ENCODE assay signal across 2 cellular contexts in the genomic region with DNA sequence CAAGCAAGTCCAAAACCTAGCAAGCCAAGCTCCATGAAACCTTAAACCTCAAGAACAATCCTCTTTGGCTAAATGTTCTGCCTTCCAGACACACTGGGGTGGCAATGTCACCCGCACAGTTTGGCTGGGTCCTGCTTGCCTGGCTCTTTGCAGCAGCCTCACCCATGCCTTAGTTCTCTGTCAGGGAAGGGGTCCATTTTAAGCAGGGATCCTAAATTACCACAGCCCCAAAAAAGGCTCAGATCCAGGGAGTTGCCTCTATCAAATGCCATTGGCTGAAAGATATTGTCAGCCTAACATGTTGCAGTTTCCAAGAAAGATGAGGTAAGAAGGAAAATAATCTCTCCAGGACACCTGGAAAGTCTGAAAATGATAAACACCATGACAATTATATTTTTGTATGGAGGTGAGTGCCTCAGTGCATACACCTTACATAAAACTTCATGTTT.
A peak's percentile ranks its signal among the peaks of the same experiment; 100 is the strongest.
TF ChIP-seq lines count a peak whose summit lies in the region.

No MANE protein-coding gene starts in this region.

TF ChIP-seq in GM23338, 12 proteins besides CTCF, POLR2A, EP300 and RAD21 (continues in another document):
- TF ChIP-seq, protein P1, sequence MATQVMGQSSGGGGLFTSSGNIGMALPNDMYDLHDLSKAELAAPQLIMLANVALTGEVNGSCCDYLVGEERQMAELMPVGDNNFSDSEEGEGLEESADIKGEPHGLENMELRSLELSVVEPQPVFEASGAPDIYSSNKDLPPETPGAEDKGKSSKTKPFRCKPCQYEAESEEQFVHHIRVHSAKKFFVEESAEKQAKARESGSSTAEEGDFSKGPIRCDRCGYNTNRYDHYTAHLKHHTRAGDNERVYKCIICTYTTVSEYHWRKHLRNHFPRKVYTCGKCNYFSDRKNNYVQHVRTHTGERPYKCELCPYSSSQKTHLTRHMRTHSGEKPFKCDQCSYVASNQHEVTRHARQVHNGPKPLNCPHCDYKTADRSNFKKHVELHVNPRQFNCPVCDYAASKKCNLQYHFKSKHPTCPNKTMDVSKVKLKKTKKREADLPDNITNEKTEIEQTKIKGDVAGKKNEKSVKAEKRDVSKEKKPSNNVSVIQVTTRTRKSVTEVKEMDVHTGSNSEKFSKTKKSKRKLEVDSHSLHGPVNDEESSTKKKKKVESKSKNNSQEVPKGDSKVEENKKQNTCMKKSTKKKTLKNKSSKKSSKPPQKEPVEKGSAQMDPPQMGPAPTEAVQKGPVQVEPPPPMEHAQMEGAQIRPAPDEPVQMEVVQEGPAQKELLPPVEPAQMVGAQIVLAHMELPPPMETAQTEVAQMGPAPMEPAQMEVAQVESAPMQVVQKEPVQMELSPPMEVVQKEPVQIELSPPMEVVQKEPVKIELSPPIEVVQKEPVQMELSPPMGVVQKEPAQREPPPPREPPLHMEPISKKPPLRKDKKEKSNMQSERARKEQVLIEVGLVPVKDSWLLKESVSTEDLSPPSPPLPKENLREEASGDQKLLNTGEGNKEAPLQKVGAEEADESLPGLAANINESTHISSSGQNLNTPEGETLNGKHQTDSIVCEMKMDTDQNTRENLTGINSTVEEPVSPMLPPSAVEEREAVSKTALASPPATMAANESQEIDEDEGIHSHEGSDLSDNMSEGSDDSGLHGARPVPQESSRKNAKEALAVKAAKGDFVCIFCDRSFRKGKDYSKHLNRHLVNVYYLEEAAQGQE (IDR thresholded peaks at IDR 0.05; ENCODE audit: unreplicated experiment) = no peak
- TF ChIP-seq CREB1 (CRISPR knock-in tag; IDR thresholded peaks at IDR 0.05; ENCODE audit: low read depth) (no peak), EZH2 (IDR thresholded peaks at IDR 0.05; ENCODE audit: low read depth, unreplicated experiment) (no peak), STAT1 (IDR thresholded peaks at IDR 0.05; ENCODE audit: unreplicated experiment) (no peak), ZNF331 (CRISPR knock-in tag; IDR thresholded peaks at IDR 0.05; ENCODE audit: low read depth) (no peak), JUNB (IDR thresholded peaks at IDR 0.05; ENCODE audit: unreplicated experiment) (no peak), ZNF114 (CRISPR knock-in tag; IDR thresholded peaks at IDR 0.05) (no peak), EZH2phosphoT487 (IDR thresholded peaks at IDR 0.05; ENCODE audit: unreplicated experiment) (no peak), POLR2AphosphoS5 (IDR thresholded peaks at IDR 0.05; ENCODE audit: low read depth) (no peak), NANOG (IDR thresholded peaks at IDR 0.05; ENCODE audit: borderline replicate concordance) (no peak)
- TF ChIP-seq, protein P2, sequence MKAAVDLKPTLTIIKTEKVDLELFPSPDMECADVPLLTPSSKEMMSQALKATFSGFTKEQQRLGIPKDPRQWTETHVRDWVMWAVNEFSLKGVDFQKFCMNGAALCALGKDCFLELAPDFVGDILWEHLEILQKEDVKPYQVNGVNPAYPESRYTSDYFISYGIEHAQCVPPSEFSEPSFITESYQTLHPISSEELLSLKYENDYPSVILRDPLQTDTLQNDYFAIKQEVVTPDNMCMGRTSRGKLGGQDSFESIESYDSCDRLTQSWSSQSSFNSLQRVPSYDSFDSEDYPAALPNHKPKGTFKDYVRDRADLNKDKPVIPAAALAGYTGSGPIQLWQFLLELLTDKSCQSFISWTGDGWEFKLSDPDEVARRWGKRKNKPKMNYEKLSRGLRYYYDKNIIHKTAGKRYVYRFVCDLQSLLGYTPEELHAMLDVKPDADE (IDR thresholded peaks at IDR 0.05) = no peak

TF ChIP-seq in K562, 482 proteins besides CTCF, POLR2A, EP300 and RAD21 (continued from another document and continues in another):
- TF ChIP-seq, protein P3, sequence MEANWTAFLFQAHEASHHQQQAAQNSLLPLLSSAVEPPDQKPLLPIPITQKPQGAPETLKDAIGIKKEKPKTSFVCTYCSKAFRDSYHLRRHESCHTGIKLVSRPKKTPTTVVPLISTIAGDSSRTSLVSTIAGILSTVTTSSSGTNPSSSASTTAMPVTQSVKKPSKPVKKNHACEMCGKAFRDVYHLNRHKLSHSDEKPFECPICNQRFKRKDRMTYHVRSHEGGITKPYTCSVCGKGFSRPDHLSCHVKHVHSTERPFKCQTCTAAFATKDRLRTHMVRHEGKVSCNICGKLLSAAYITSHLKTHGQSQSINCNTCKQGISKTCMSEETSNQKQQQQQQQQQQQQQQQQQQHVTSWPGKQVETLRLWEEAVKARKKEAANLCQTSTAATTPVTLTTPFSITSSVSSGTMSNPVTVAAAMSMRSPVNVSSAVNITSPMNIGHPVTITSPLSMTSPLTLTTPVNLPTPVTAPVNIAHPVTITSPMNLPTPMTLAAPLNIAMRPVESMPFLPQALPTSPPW (CRISPR knock-in tag; IDR thresholded peaks at IDR 0.05) = no peak
- TF ChIP-seq ZNF695 (CRISPR knock-in tag; IDR thresholded peaks at IDR 0.05) (no peak), JUND (IDR thresholded peaks at IDR 0.05; ENCODE audit: borderline replicate concordance, low read depth, low read length) (peak; percentile 93), JUND (tag; IDR thresholded peaks at IDR 0.05; ENCODE audit: borderline replicate concordance, low read depth, low read length) (peak; percentile 94; the same call in 2 of the 3 replicates), SRSF9 (IDR thresholded peaks at IDR 0.05; ENCODE audit: borderline replicate concordance, low read depth, low read length) (no peak), KAT8 (IDR thresholded peaks at IDR 0.05; ENCODE audit: low read depth) (no peak), ZNF431 (CRISPR knock-in tag; IDR thresholded peaks at IDR 0.05) (no peak), MTA1 (IDR thresholded peaks at IDR 0.05; ENCODE audit: borderline replicate concordance) (no peak), ZC3H4 (CRISPR knock-in tag; IDR thresholded peaks at IDR 0.05; ENCODE audit: borderline replicate concordance) (no peak), BCOR (IDR thresholded peaks at IDR 0.05) (no peak), XRCC3 (IDR thresholded peaks at IDR 0.05) (no peak), KLF10 (CRISPR knock-in tag; IDR thresholded peaks at IDR 0.05) (no peak), EP400 (IDR thresholded peaks at IDR 0.05) (peak; percentile 30; the same call in 1 of the 2 replicates), CEBPG (CRISPR knock-in tag; IDR thresholded peaks at IDR 0.05) (no peak), CEBPG (tag; conservative IDR thresholded peaks at IDR 0.05 in 1 of 2, IDR thresholded peaks at IDR 0.05 in 1 of 2) (no peak), HMG20B (CRISPR knock-in tag; IDR thresholded peaks at IDR 0.05) (no peak), NFE2 (IDR thresholded peaks at IDR 0.05; ENCODE audit: low read depth) (peak; percentile 43; the same call in 1 of the 2 replicates), ZKSCAN3 (CRISPR knock-in tag; IDR thresholded peaks at IDR 0.05) (no peak), NELFE (IDR thresholded peaks at IDR 0.05; ENCODE audit: insufficient read depth, insufficient read length) (no peak), POLR2G (IDR thresholded peaks at IDR 0.05; ENCODE audit: low read depth, low read length) (no peak), ZNF121 (CRISPR knock-in tag; conservative IDR thresholded peaks at IDR 0.05) (no peak), SAP30 (IDR thresholded peaks at IDR 0.05; ENCODE audit: borderline replicate concordance, insufficient read depth, low read depth, low read length, poor library complexity, severe bottlenecking) (no peak), SMC3 (conservative IDR thresholded peaks at IDR 0.05; ENCODE audit: insufficient read depth, low read depth, low read length) (no peak), ZNF347 (CRISPR knock-in tag; IDR thresholded peaks at IDR 0.05; ENCODE audit: low read depth) (no peak), SOX6 (IDR thresholded peaks at IDR 0.05) (peak; percentile 32; the same call in 1 of the 2 replicates), ZKSCAN8 (CRISPR knock-in tag; IDR thresholded peaks at IDR 0.05) (no peak), ASH1L (IDR thresholded peaks at IDR 0.05; ENCODE audit: borderline replicate concordance, low read depth, partially characterized antibody) (no peak)
- TF ChIP-seq, protein P4, sequence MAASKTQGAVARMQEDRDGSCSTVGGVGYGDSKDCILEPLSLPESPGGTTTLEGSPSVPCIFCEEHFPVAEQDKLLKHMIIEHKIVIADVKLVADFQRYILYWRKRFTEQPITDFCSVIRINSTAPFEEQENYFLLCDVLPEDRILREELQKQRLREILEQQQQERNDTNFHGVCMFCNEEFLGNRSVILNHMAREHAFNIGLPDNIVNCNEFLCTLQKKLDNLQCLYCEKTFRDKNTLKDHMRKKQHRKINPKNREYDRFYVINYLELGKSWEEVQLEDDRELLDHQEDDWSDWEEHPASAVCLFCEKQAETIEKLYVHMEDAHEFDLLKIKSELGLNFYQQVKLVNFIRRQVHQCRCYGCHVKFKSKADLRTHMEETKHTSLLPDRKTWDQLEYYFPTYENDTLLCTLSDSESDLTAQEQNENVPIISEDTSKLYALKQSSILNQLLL (CRISPR knock-in tag; IDR thresholded peaks at IDR 0.05; ENCODE audit: borderline replicate concordance) = no peak
- TF ChIP-seq, protein P5, sequence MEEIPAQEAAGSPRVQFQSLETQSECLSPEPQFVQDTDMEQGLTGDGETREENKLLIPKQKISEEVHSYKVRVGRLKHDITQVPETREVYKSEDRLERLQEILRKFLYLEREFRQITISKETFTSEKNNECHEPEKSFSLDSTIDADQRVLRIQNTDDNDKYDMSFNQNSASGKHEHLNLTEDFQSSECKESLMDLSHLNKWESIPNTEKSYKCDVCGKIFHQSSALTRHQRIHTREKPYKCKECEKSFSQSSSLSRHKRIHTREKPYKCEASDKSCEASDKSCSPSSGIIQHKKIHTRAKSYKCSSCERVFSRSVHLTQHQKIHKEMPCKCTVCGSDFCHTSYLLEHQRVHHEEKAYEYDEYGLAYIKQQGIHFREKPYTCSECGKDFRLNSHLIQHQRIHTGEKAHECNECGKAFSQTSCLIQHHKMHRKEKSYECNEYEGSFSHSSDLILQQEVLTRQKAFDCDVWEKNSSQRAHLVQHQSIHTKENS (CRISPR knock-in tag; IDR thresholded peaks at IDR 0.05) = no peak
- TF ChIP-seq, protein P6, sequence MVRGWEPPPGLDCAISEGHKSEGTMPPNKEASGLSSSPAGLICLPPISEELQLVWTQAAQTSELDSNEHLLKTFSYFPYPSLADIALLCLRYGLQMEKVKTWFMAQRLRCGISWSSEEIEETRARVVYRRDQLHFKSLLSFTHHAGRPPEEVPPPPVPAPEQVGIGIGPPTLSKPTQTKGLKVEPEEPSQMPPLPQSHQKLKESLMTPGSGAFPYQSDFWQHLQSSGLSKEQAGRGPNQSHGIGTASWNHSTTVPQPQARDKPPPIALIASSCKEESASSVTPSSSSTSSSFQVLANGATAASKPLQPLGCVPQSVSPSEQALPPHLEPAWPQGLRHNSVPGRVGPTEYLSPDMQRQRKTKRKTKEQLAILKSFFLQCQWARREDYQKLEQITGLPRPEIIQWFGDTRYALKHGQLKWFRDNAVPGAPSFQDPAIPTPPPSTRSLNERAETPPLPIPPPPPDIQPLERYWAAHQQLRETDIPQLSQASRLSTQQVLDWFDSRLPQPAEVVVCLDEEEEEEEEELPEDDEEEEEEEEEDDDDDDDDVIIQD (CRISPR knock-in tag; IDR thresholded peaks at IDR 0.05) = no peak
- TF ChIP-seq, protein P7, sequence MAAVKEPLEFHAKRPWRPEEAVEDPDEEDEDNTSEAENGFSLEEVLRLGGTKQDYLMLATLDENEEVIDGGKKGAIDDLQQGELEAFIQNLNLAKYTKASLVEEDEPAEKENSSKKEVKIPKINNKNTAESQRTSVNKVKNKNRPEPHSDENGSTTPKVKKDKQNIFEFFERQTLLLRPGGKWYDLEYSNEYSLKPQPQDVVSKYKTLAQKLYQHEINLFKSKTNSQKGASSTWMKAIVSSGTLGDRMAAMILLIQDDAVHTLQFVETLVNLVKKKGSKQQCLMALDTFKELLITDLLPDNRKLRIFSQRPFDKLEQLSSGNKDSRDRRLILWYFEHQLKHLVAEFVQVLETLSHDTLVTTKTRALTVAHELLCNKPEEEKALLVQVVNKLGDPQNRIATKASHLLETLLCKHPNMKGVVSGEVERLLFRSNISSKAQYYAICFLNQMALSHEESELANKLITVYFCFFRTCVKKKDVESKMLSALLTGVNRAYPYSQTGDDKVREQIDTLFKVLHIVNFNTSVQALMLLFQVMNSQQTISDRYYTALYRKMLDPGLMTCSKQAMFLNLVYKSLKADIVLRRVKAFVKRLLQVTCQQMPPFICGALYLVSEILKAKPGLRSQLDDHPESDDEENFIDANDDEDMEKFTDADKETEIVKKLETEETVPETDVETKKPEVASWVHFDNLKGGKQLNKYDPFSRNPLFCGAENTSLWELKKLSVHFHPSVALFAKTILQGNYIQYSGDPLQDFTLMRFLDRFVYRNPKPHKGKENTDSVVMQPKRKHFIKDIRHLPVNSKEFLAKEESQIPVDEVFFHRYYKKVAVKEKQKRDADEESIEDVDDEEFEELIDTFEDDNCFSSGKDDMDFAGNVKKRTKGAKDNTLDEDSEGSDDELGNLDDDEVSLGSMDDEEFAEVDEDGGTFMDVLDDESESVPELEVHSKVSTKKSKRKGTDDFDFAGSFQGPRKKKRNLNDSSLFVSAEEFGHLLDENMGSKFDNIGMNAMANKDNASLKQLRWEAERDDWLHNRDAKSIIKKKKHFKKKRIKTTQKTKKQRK (IDR thresholded peaks at IDR 0.05; ENCODE audit: borderline replicate concordance, low read depth, low read length) = no peak
- TF ChIP-seq, protein P8, sequence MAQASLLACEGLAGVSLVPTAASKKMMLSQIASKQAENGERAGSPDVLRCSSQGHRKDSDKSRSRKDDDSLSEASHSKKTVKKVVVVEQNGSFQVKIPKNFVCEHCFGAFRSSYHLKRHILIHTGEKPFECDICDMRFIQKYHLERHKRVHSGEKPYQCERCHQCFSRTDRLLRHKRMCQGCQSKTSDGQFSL (CRISPR knock-in tag; IDR thresholded peaks at IDR 0.05) = no peak
- TF ChIP-seq, protein P8 (tag; IDR thresholded peaks at IDR 0.05) = peak in 1 of 2 experiments; percentile 62; a peak in 1 of 4 replicates
- TF ChIP-seq, protein P9, sequence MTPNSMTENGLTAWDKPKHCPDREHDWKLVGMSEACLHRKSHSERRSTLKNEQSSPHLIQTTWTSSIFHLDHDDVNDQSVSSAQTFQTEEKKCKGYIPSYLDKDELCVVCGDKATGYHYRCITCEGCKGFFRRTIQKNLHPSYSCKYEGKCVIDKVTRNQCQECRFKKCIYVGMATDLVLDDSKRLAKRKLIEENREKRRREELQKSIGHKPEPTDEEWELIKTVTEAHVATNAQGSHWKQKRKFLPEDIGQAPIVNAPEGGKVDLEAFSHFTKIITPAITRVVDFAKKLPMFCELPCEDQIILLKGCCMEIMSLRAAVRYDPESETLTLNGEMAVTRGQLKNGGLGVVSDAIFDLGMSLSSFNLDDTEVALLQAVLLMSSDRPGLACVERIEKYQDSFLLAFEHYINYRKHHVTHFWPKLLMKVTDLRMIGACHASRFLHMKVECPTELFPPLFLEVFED (CRISPR knock-in tag; conservative IDR thresholded peaks at IDR 0.05) = no peak
- TF ChIP-seq, protein P10, sequence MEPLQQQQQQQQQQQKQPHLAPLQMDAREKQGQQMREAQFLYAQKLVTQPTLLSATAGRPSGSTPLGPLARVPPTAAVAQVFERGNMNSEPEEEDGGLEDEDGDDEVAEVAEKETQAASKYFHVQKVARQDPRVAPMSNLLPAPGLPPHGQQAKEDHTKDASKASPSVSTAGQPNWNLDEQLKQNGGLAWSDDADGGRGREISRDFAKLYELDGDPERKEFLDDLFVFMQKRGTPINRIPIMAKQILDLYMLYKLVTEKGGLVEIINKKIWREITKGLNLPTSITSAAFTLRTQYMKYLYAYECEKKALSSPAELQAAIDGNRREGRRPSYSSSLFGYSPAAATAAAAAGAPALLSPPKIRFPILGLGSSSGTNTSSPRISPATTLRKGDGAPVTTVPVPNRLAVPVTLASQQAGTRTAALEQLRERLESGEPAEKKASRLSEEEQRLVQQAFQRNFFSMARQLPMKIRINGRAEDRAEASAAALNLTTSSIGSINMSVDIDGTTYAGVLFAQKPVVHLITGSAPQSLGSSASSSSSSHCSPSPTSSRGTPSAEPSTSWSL (CRISPR knock-in tag; IDR thresholded peaks at IDR 0.05; ENCODE audit: borderline replicate concordance) = no peak
